Comparison of ENCODE assay signal across 1 cellular context in the genomic region with DNA sequence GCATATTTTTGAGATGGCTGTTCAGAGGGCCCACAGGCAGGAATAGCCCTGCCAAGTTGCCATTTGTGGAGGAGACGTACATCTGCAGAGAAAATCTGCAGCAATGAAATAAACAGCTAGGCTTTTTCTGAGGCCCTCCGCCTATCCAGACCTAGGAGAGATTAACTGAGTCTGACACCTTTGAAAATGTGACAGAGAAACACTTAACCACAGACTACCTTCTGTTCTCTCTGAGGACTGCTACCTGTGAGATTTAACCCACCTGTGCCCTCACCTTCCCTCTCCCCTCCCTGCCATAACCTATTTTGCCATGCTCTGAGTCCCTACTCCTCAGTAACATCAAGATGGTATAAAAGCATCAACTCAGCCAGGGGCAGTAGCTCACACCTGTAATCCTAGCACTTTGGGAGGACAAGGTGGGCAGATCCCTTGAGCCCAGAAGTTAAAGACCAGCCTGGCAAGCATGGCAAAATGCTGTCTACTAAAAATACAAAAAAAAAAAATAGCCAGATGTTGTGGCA.
TF ChIP-seq lines count a peak whose summit lies in the region.

No MANE protein-coding gene starts in this region.

TF ChIP-seq in HCT116, 20 proteins besides CTCF, POLR2A, EP300 and RAD21 (continued from another document):
- TF ChIP-seq REST (IDR thresholded peaks at IDR 0.05; ENCODE audit: low read depth): no peak
- no peak for TF ChIP-seq CEBPB (IDR thresholded peaks at IDR 0.05; ENCODE audit: low read depth)
- no peak for TF ChIP-seq FOSL1 (IDR thresholded peaks at IDR 0.05; ENCODE audit: low read depth)
- TF ChIP-seq YY1 (IDR thresholded peaks at IDR 0.05; ENCODE audit: extremely low read depth, insufficient replicate concordance, low read depth, low read length): no peak
- TF ChIP-seq SIN3A (IDR thresholded peaks at IDR 0.05; ENCODE audit: low read depth): no peak
- TF ChIP-seq, protein P1, sequence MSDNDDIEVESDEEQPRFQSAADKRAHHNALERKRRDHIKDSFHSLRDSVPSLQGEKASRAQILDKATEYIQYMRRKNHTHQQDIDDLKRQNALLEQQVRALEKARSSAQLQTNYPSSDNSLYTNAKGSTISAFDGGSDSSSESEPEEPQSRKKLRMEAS (IDR thresholded peaks at IDR 0.05): no peak
- TF ChIP-seq SP1 (IDR thresholded peaks at IDR 0.05; ENCODE audit: low read depth): no peak
- TF ChIP-seq SRF (IDR thresholded peaks at IDR 0.05; ENCODE audit: low read depth): no peak
TF ChIP-seq in HCT116: peak in this region for 0.
